20 cellular contexts compared by ENCODE assay signal in genomic region chr11:10590516-10590915, GRCh38. TPM values are rescaled to one million over a fixed set of nuclear protein-coding genes. Genes with fewer than 3 reads are reported as not detected.
DNase-seq lines count a peak whose midpoint lies in the region; ATAC-seq and TF ChIP-seq lines count a peak whose summit lies in the region.
"Had no signal": no experiment of that assay in that cellular context is flagged by ENCODE, and none has a peak within 500 bp of the region (broad histone marks: within the 10 kb centered on the region; RNA-seq: fewer than 3 reads in every experiment).

No MANE protein-coding gene starts in this region.

- no peak for ATAC-seq in HG03460 (IDR thresholded peaks at IDR 0.05; ENCODE audit: unreplicated experiment)
- ATAC-seq: activated CD8-positive, alpha-beta memory T cell treated with anti-CD3 and anti-CD28 coated beads, Interleukin-2, amount 10 ng/mL, durations not matched to agents 7 days and 5 days; activated naive CD8-positive, alpha-beta T cell treated with anti-CD3 and anti-CD28 coated beads, Interleukin-2, amount 50 U/mL, for 24 hours; activated T-helper 17 cell treated with anti-CD3 and anti-CD28 coated beads, Interleukin-2, amount 50 U/mL, for 72 hours; CD8-positive, alpha-beta T cell; left colon; Right ventricle myocardium inferior had no signal

- DNase-seq in EH (ENCODE audit: low read depth) = peak; percentile 30
- DNase-seq in chondrocyte (ENCODE audit: low spot score) = no peak
- DNase-seq in left kidney (ENCODE audit: low read depth, low spot score) = peak; percentile 22
- no peak for DNase-seq in stomach
- DNase-seq in activated gamma-delta T cell (lab: John Stamatoyannopoulos, UW) = no peak
- no peak for DNase-seq in activated naive CD4-positive, alpha-beta T cell treated with anti-CD3 and anti-CD28 coated beads, Interleukin-2, amount 10 ng/mL, durations not matched to agents 7 days and 5 days
- DNase-seq in superior temporal gyrus (ENCODE audit: extremely low spot score) = no peak
- DNase-seq: activated CD4-positive, alpha-beta T cell treated with anti-CD3 and anti-CD28 coated beads for 48 hours; activated CD8-positive, alpha-beta memory T cell treated with anti-CD3 and anti-CD28 coated beads, Interleukin-2, amount 10 ng/mL, durations not matched to agents 7 days and 5 days; activated naive CD8-positive, alpha-beta T cell treated with anti-CD3 and anti-CD28 coated beads, Interleukin-2, amount 50 U/mL, for 24 hours; CD8-positive, alpha-beta T cell; DMS153; GF-D8; left colon; NCI-H1417 treated with DMSO at 0.1 percent for 48 hours; NCI-H524; stimulated activated CD4-positive, alpha-beta T cell treated with anti-CD3 and anti-CD28 coated beads, Interleukin-4, amount 100 ng/mL, for 24 hours had no signal

- peaks cover 8% of the 10 kb centered on the region for H3K36me3 Mint-ChIP-seq in chondrocyte (ENCODE audit: low read depth)
- H3K36me3 Mint-ChIP-seq in activated naive CD4-positive, alpha-beta T cell treated with anti-CD3 and anti-CD28 coated beads, Interleukin-2, amount 10 ng/mL, durations not matched to agents 7 days and 5 days = no peaks in the 10 kb centered on the region
- H3K36me3 Mint-ChIP-seq: activated CD8-positive, alpha-beta memory T cell treated with anti-CD3 and anti-CD28 coated beads, Interleukin-2, amount 10 ng/mL, durations not matched to agents 7 days and 5 days; CD8-positive, alpha-beta T cell had no signal

- TF ChIP-seq CTCF in chondrocyte (IDR thresholded peaks at IDR 0.05) (no peak), stomach (IDR thresholded peaks at IDR 0.05) (no peak)

- no peak for TF ChIP-seq POLR2A in stomach (IDR thresholded peaks at IDR 0.05)

- peak overlapping the region in 4 of 5 donors; percentile 32 to 70 (median 66) for H3K27ac ChIP-seq in stomach

- H3K36me3 ChIP-seq in stomach = peaks cover 0 to 30% (median 12%) of the 10 kb centered on the region in 4 donors

- TF ChIP-seq EP300 in stomach (IDR thresholded peaks at IDR 0.05) = no peak

- H3K9me3 Mint-ChIP-seq in chondrocyte (ENCODE audit: low read depth) = no peaks in the 10 kb centered on the region
- no peaks in the 10 kb centered on the region for H3K9me3 Mint-ChIP-seq in activated naive CD4-positive, alpha-beta T cell treated with anti-CD3 and anti-CD28 coated beads, Interleukin-2, amount 10 ng/mL, durations not matched to agents 7 days and 5 days
- H3K9me3 Mint-ChIP-seq: activated naive CD8-positive, alpha-beta T cell treated with anti-CD3 and anti-CD28 coated beads, Interleukin-2, amount 50 U/mL, for 24 hours; activated T-helper 17 cell treated with anti-CD3 and anti-CD28 coated beads, Interleukin-2, amount 50 U/mL, for 72 hours; CD8-positive, alpha-beta T cell had no signal

- peak overlapping the region; percentile 96 for H3K27ac Mint-ChIP-seq in chondrocyte (ENCODE audit: unreplicated experiment)
- no peak overlapping the region for H3K27ac Mint-ChIP-seq in activated naive CD4-positive, alpha-beta T cell treated with anti-CD3 and anti-CD28 coated beads, Interleukin-2, amount 10 ng/mL, durations not matched to agents 7 days and 5 days
- H3K27ac Mint-ChIP-seq: activated CD8-positive, alpha-beta memory T cell treated with anti-CD3 and anti-CD28 coated beads, Interleukin-2, amount 10 ng/mL, durations not matched to agents 7 days and 5 days; activated naive CD8-positive, alpha-beta T cell treated with anti-CD3 and anti-CD28 coated beads, Interleukin-2, amount 50 U/mL, for 24 hours; activated T-helper 17 cell treated with anti-CD3 and anti-CD28 coated beads, Interleukin-2, amount 50 U/mL, for 72 hours; CD8-positive, alpha-beta T cell had no signal

- no peaks in the 10 kb centered on the region for H3K27me3 Mint-ChIP-seq in chondrocyte (ENCODE audit: low read depth)
- H3K27me3 Mint-ChIP-seq in activated naive CD4-positive, alpha-beta T cell treated with anti-CD3 and anti-CD28 coated beads, Interleukin-2, amount 10 ng/mL, durations not matched to agents 7 days and 5 days = peaks cover 35% of the 10 kb centered on the region

- CTCF ChIA-PET in activated naive CD4-positive, alpha-beta T cell treated with anti-CD3 and anti-CD28 coated beads, Interleukin-2, amount 10 ng/mL, durations not matched to agents 7 days and 5 days (lab: Charles Lee) = no interaction called here

- H3K4me1 ChIP-seq in stomach = peaks cover 5 to 37% (median 9%) of the 10 kb centered on the region in 4 donors

- intact Hi-C loops in stomach (cut with DNase I; ENCODE audit: low total_unique reads) = no loop called here

- H3K4me3 Mint-ChIP-seq in chondrocyte (ENCODE audit: unreplicated experiment) = no peak overlapping the region
- H3K4me3 Mint-ChIP-seq in activated naive CD4-positive, alpha-beta T cell treated with anti-CD3 and anti-CD28 coated beads, Interleukin-2, amount 10 ng/mL, durations not matched to agents 7 days and 5 days = no peak overlapping the region
- H3K4me3 Mint-ChIP-seq: activated CD8-positive, alpha-beta memory T cell treated with anti-CD3 and anti-CD28 coated beads, Interleukin-2, amount 10 ng/mL, durations not matched to agents 7 days and 5 days; activated naive CD8-positive, alpha-beta T cell treated with anti-CD3 and anti-CD28 coated beads, Interleukin-2, amount 50 U/mL, for 24 hours; activated T-helper 17 cell treated with anti-CD3 and anti-CD28 coated beads, Interleukin-2, amount 50 U/mL, for 72 hours; CD8-positive, alpha-beta T cell had no signal

- H3K4me3 ChIP-seq in stomach = no peak overlapping the region

- peaks cover 80% of the 10 kb centered on the region for H3K4me1 Mint-ChIP-seq in chondrocyte (ENCODE audit: low read depth)
- H3K4me1 Mint-ChIP-seq in activated naive CD4-positive, alpha-beta T cell treated with anti-CD3 and anti-CD28 coated beads, Interleukin-2, amount 10 ng/mL, durations not matched to agents 7 days and 5 days = peaks cover 19% of the 10 kb centered on the region
- H3K4me1 Mint-ChIP-seq: activated naive CD8-positive, alpha-beta T cell treated with anti-CD3 and anti-CD28 coated beads, Interleukin-2, amount 50 U/mL, for 24 hours; activated T-helper 17 cell treated with anti-CD3 and anti-CD28 coated beads, Interleukin-2, amount 50 U/mL, for 72 hours had no signal

- H3K27me3 ChIP-seq in stomach = no peaks in the 10 kb centered on the region

- H3K9me3 ChIP-seq in stomach = no peaks in the 10 kb centered on the region

RNA-seq across cellular contexts. Expression of gene LYVE1, which starts 22.1 kb away (rescaled TPM):
- total RNA-seq in chondrocyte = 1.2 to 5.2 TPM (median 3.5 TPM) in 3 replicates
- total RNA-seq in stomach = 100 to 1,000 TPM in 1 of 5 donors, 10 to 100 TPM in 3, 1 to 10 TPM in 1; 5.2 to 149 (median 26.8) TPM
- 10 to 100 TPM in 1 of 3 donors, 1 to 10 TPM in 2; 7.3 to 14.4 (median 8.6) TPM for polyA plus RNA-seq in stomach
- total RNA-seq: activated CD8-positive, alpha-beta memory T cell treated with anti-CD3 and anti-CD28 coated beads, Interleukin-2, amount 10 ng/mL, durations not matched to agents 7 days and 5 days; activated T-helper 17 cell treated with anti-CD3 and anti-CD28 coated beads, Interleukin-2, amount 50 U/mL, for 72 hours; CD8-positive, alpha-beta T cell had no signal

RNA-seq across cellular contexts. Expression of gene RNF141, which starts 49.5 kb away (rescaled TPM):
- total RNA-seq in chondrocyte = 18.9 to 35.9 TPM (median 30.4 TPM) in 3 replicates
- total RNA-seq in stomach = 10 to 100 TPM in 3 of 5 donors, 1 to 10 TPM in 2; 6.4 to 71.2 (median 22.5) TPM
- 10 to 100 TPM; 14.9 to 22.0 (median 16.2) TPM for polyA plus RNA-seq in stomach

Comparison
In these comparisons a context has a peak if more than half of its experiments do, and no peak if none do; other contexts are left out.
1. DNase-seq: peak in EH (single experiment) and left kidney (single experiment); none in chondrocyte (single experiment), stomach (single experiment), activated gamma-delta T cell (single experiment), activated naive CD4-positive, alpha-beta T cell treated with anti-CD3 and anti-CD28 coated beads, Interleukin-2, amount 10 ng/mL, durations not matched to agents 7 days and 5 days (single experiment) and superior temporal gyrus (single experiment).